ENCODE assay signal across 21 cellular contexts in the genomic region with DNA sequence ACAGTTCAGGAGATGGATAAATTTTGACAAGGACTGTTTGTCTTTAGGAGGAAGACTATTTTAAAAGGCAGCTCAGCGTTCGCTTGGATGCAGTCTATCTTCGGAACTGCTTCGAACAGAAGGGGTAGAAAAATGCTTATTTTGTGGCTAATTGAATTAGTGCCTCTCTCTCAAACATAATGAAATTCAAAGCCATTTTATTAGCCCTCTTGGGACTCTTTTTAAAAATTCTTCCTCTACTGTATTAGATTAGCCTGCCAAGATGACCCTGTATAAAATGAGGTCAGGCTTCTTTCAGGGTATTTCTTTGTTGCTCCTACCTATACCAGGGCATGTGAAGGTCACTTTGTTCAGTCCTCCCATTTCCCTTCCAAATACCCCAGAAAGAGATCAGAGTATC.
DNase-seq lines count a peak whose midpoint lies in the region; ATAC-seq and TF ChIP-seq lines count a peak whose summit lies in the region.
"Had no signal": no experiment of that assay in that cellular context is flagged by ENCODE, and none has a peak within 500 bp of the region (broad histone marks: within the 10 kb centered on the region; RNA-seq: fewer than 3 reads in every experiment).

No MANE protein-coding gene starts in this region.

- H3K4me1 ChIP-seq in testis (peaks cover 18% of the 10 kb centered on the region), gastrocnemius medialis (peaks cover 31 to 41% of the 10 kb centered on the region in 2 donors)

- H3K9me3 Mint-ChIP-seq in nephron progenitor cell = peaks cover 10% of the 10 kb centered on the region
- H3K9me3 Mint-ChIP-seq: CD4-positive, alpha-beta T cell had no signal

- H3K36me3 Mint-ChIP-seq in nephron progenitor cell (ENCODE audit: low read depth) = peaks cover 11% of the 10 kb centered on the region
- H3K36me3 Mint-ChIP-seq: CD14-positive monocyte; CD8-positive, alpha-beta memory T cell had no signal

- H3K4me3 Mint-ChIP-seq in nephron progenitor cell = no peak overlapping the region
- H3K4me3 Mint-ChIP-seq: CD14-positive monocyte; CD4-positive, alpha-beta T cell; CD8-positive, alpha-beta memory T cell; HFFc6 had no signal

- no peaks in the 10 kb centered on the region for H3K9me3 ChIP-seq in testis
- no peaks in the 10 kb centered on the region for H3K9me3 ChIP-seq in gastrocnemius medialis
- H3K9me3 ChIP-seq: BE2C; BLaER1 treated with 17β-estradiol and CSF1 and Interleukin-3, amounts not matched to agents 10 nM and 100 nM; HAP-1 had no signal

- DNase-seq in DMS 273 (lab: John Stamatoyannopoulos, UW; ENCODE audit: unreplicated experiment) = peak; percentile 49
- DNase-seq in DMS 273 treated with DMSO at 0.1 percent for 48 hours (lab: John Stamatoyannopoulos, UW) = no peak
- DNase-seq in SK-N-DZ (ENCODE audit: low spot score) = peak; percentile 91
- DNase-seq in nephron progenitor cell = no peak
- no peak for DNase-seq in testis
- DNase-seq in gastrocnemius medialis = no peak
- DNase-seq in GM13976 (ENCODE audit: low spot score) = no peak
- DNase-seq: ACHN; AML-193; BE2C; CD4-positive, alpha-beta T cell; CD8-positive, alpha-beta memory T cell; DMS153; DND-41; GOT3; HFFc6 had no signal

- H3K27me3 Mint-ChIP-seq in nephron progenitor cell (ENCODE audit: low read depth, poor library complexity) = peaks cover 4% of the 10 kb centered on the region

- 62 to 73% methylated on average over 4 of the region's 4 CpGs for WGBS in testis, 2 donors

- no peak for ATAC-seq in gastrocnemius medialis
- no peak for ATAC-seq in GM21717 (IDR thresholded peaks at IDR 0.05; ENCODE audit: unreplicated experiment)

- TF ChIP-seq POLR2A in testis (IDR thresholded peaks at IDR 0.05) (no peak), gastrocnemius medialis (IDR thresholded peaks at IDR 0.05) (no peak)

- H3K4me3 ChIP-seq in testis = no peak overlapping the region
- H3K4me3 ChIP-seq in gastrocnemius medialis = no peak overlapping the region
- H3K4me3 ChIP-seq: BLaER1 treated with 17β-estradiol and CSF1 and Interleukin-3, amounts not matched to agents 10 nM and 100 nM; HAP-1 had no signal

- peak overlapping the region; percentile 51 for H3K27ac Mint-ChIP-seq in nephron progenitor cell
- H3K27ac Mint-ChIP-seq: CD14-positive monocyte; CD4-positive, alpha-beta T cell; CD8-positive, alpha-beta memory T cell; HFFc6 had no signal

- intact Hi-C loops in testis (cut with DNase I; ENCODE audit: low total_unique reads) (loop anchor here (10.0 kb wide), 1 partner anchor 72 kb away; no protein-coding TSS in a partner anchor), gastrocnemius medialis (cut with DNase I; ENCODE audit: low total_unique reads) (no loop called here)

- H3K27me3 ChIP-seq in testis (no peaks in the 10 kb centered on the region), gastrocnemius medialis (no peaks in the 10 kb centered on the region)
- H3K27me3 ChIP-seq: BE2C; BLaER1 treated with 17β-estradiol and CSF1 and Interleukin-3, amounts not matched to agents 10 nM and 100 nM had no signal

- peaks cover 80% of the 10 kb centered on the region for H3K4me1 Mint-ChIP-seq in nephron progenitor cell
- H3K4me1 Mint-ChIP-seq: CD8-positive, alpha-beta memory T cell had no signal

- no peaks in the 10 kb centered on the region for H3K36me3 ChIP-seq in testis (ENCODE audit: low read depth, missing control alignments)
- H3K36me3 ChIP-seq in gastrocnemius medialis = no peaks in the 10 kb centered on the region
- H3K36me3 ChIP-seq: BE2C; BLaER1 treated with 17β-estradiol and CSF1 and Interleukin-3, amounts not matched to agents 10 nM and 100 nM; HAP-1 had no signal

- H3K27ac ChIP-seq in testis (peak overlapping the region; percentile 46 to 76), gastrocnemius medialis (peak overlapping the region in 1 of 4 donors; percentile 78)
- H3K27ac ChIP-seq: 22Rv1; BLaER1 treated with 17β-estradiol and CSF1 and Interleukin-3, amounts not matched to agents 10 nM and 100 nM had no signal

- in situ Hi-C loops in gastrocnemius medialis (cut with MboI; ENCODE audit: low sequenced_read_pairs in 4 of 4) (loop anchor here in 1 of 4 donors (25.0 kb wide), 1 partner anchor 1414 kb away; the partner anchor contains the start of gene HOXA11), GM13976 (cut with MboI; ENCODE audit: low sequenced_read_pairs, unreplicated experiment) (no loop called here)

- TF ChIP-seq CTCF in nephron progenitor cell (IDR thresholded peaks at IDR 0.05) = no peak
- no peak for TF ChIP-seq CTCF in testis (IDR thresholded peaks at IDR 0.05)
- no peak for TF ChIP-seq CTCF in gastrocnemius medialis (IDR thresholded peaks at IDR 0.05 in 4 of 5, conservative IDR thresholded peaks at IDR 0.05 in 1 of 5)
- no peak for TF ChIP-seq CTCF in GM13976 (IDR thresholded peaks at IDR 0.05; ENCODE audit: borderline replicate concordance, control extremely low read depth, extremely low read depth, insufficient read depth, missing control alignments)

Comparison
In these comparisons a context has a peak if more than half of its experiments do, and no peak if none do; other contexts are left out.
1. DNase-seq: peak in DMS 273 (single experiment) and SK-N-DZ (single experiment); none in DMS 273 treated with DMSO at 0.1 percent for 48 hours (single experiment), nephron progenitor cell (single experiment), testis (single experiment), gastrocnemius medialis (0 of 2) and GM13976 (single experiment).